8 cellular contexts compared by ENCODE assay signal in genomic region chr7:106660862-106661720, GRCh38. TPM values are rescaled to one million over a fixed set of nuclear protein-coding genes. Genes with fewer than 3 reads are reported as not detected.
DNase-seq lines count a peak whose midpoint lies in the region; ATAC-seq and TF ChIP-seq lines count a peak whose summit lies in the region.

Gene CCDC71L, minus strand, starts transcription at chr7:106661158. Its CDS starts 262 bp downstream, at chr7:106660896.

- no peaks in the 10 kb centered on the region for H3K27me3 ChIP-seq in kidney epithelial cell (ENCODE audit: control insufficient read depth, insufficient read depth, low read length)

- TF ChIP-seq CTCF in kidney epithelial cell (IDR thresholded peaks at IDR 0.05; ENCODE audit: insufficient read depth, low read length, poor library complexity, severe bottlenecking) = no peak

- H3K36me3 ChIP-seq in kidney epithelial cell (ENCODE audit: control insufficient read depth, insufficient read depth, low read length) = no peaks in the 10 kb centered on the region

- DNase-seq in AG08395 (ENCODE audit: low spot score) (peak; percentile 96), NCI-H446 (lab: John Stamatoyannopoulos, UW) (peak; percentile 82 to 92), cerebellar cortex (ENCODE audit: low spot score) (peak; percentile 85), kidney epithelial cell (ENCODE audit: low read depth) (peak; percentile 75)
- DNase-seq in stimulated activated CD4-positive, alpha-beta T cell treated with anti-CD3 and anti-CD28 coated beads, Interleukin-15, amount 100 ng/mL, for 48 hours (ENCODE audit: low read depth in 2 of 2) = peak; percentile 91 to 94

- H3K4me3 ChIP-seq in kidney epithelial cell (ENCODE audit: low read depth, low read length) = peak within 1 kb of the TSS; percentile 72

- peak; percentile 68 for ATAC-seq in GM19023 (IDR thresholded peaks at IDR 0.05; ENCODE audit: unreplicated experiment)
- ATAC-seq in HG03280 (IDR thresholded peaks at IDR 0.05; ENCODE audit: unreplicated experiment) = peak; percentile 79
- peak; percentile 79 to 80 for ATAC-seq in activated CD4-positive, CD25-positive, alpha-beta regulatory T cell treated with anti-CD3 and anti-CD28 coated beads, Interleukin-2, amount 50 U/mL, for 24 hours

RNA-seq across cellular contexts. Expression of gene CCDC71L, which starts in this region (rescaled TPM):
- 26.2 and 32.1 TPM in 2 replicates for total RNA-seq in kidney epithelial cell

Comparison
In these comparisons a context has a peak if more than half of its experiments do, and no peak if none do; other contexts are left out.
1. Peak in every context shown above with its lines: DNase-seq, ATAC-seq and H3K4me3 ChIP-seq.